2 cellular contexts compared by ENCODE assay signal in genomic region chrX:118553042-118553714, GRCh38.
TF ChIP-seq lines count a peak whose summit lies in the region.

No MANE protein-coding gene starts in this region.

TF ChIP-seq in A549, 52 proteins besides CTCF, POLR2A, EP300 and RAD21:
- no peak for TF ChIP-seq ESRRA (IDR thresholded peaks at IDR 0.05; ENCODE audit: borderline replicate concordance, low read length)
- TF ChIP-seq HOXA7 (CRISPR knock-in tag; IDR thresholded peaks at IDR 0.05) = no peak
- TF ChIP-seq HDAC2 (IDR thresholded peaks at IDR 0.05) = no peak
- no peak for TF ChIP-seq BHLHE40 (IDR thresholded peaks at IDR 0.05; ENCODE audit: low read depth, low read length)
- TF ChIP-seq CEBPB (IDR thresholded peaks at IDR 0.05) = no peak
- TF ChIP-seq SMC3 (IDR thresholded peaks at IDR 0.05) = no peak
- no peak for TF ChIP-seq BCL3 (IDR thresholded peaks at IDR 0.05)
- TF ChIP-seq USF2 (IDR thresholded peaks at IDR 0.05) = no peak
- no peak for TF ChIP-seq MYC (IDR thresholded peaks at IDR 0.05; ENCODE audit: borderline replicate concordance, low read length)
- TF ChIP-seq HES2 (IDR thresholded peaks at IDR 0.05) = no peak
- TF ChIP-seq TFCP2L1 (CRISPR knock-in tag; IDR thresholded peaks at IDR 0.05) = no peak
- no peak for TF ChIP-seq NR3C1 (IDR thresholded peaks at IDR 0.05)
- TF ChIP-seq NFE2L2 (conservative IDR thresholded peaks at IDR 0.05; ENCODE audit: low read length) = no peak
- no peak for TF ChIP-seq FOXS1 (CRISPR knock-in tag; IDR thresholded peaks at IDR 0.05)
- TF ChIP-seq JUNB (IDR thresholded peaks at IDR 0.05) = no peak

TF ChIP-seq in HCT116, 20 proteins besides CTCF, POLR2A, EP300 and RAD21:
- TF ChIP-seq MAX (IDR thresholded peaks at IDR 0.05) (no peak), EZH2 (IDR thresholded peaks at IDR 0.05) (no peak), TCF7L2 (IDR thresholded peaks at IDR 0.05; ENCODE audit: borderline replicate concordance, extremely low read depth, insufficient read depth, insufficient read length) (no peak), SRF (IDR thresholded peaks at IDR 0.05; ENCODE audit: low read depth) (no peak), POLR2AphosphoS5 (IDR thresholded peaks at IDR 0.05; ENCODE audit: low read depth, low read length) (no peak), CBX3 (IDR thresholded peaks at IDR 0.05; ENCODE audit: low read depth) (no peak), CEBPB (IDR thresholded peaks at IDR 0.05; ENCODE audit: low read depth) (no peak), SP1 (IDR thresholded peaks at IDR 0.05; ENCODE audit: low read depth) (no peak), ZBTB33 (IDR thresholded peaks at IDR 0.05; ENCODE audit: extremely low read depth, insufficient replicate concordance, low read length) (no peak), FOSL1 (IDR thresholded peaks at IDR 0.05; ENCODE audit: low read depth) (no peak), ATF3 (IDR thresholded peaks at IDR 0.05) (no peak), YY1 (IDR thresholded peaks at IDR 0.05; ENCODE audit: extremely low read depth, insufficient replicate concordance, low read depth, low read length) (no peak), EZH2phosphoT487 (IDR thresholded peaks at IDR 0.05; ENCODE audit: borderline replicate concordance) (no peak), ELF1 (IDR thresholded peaks at IDR 0.05; ENCODE audit: borderline replicate concordance, low read depth) (no peak), REST (IDR thresholded peaks at IDR 0.05; ENCODE audit: low read depth) (no peak), JUND (IDR thresholded peaks at IDR 0.05) (no peak)
